In genomic region chr21:35792569-35792968, GRCh38 we compare ENCODE assay signal across 15 cellular contexts.
DNase-seq lines count a peak whose midpoint lies in the region; ATAC-seq and TF ChIP-seq lines count a peak whose summit lies in the region.
"Had no signal": no experiment of that assay in that cellular context is flagged by ENCODE, and none has a peak within 500 bp of the region (broad histone marks: within the 10 kb centered on the region; RNA-seq: fewer than 3 reads in every experiment).

No MANE protein-coding gene starts in this region.

- H3K27me3 ChIP-seq in BLaER1 = no peaks in the 10 kb centered on the region

- peaks cover 26% of the 10 kb centered on the region for H3K4me1 ChIP-seq in BLaER1
- H3K4me1 ChIP-seq: A549 had no signal

- H3K4me3 ChIP-seq in BLaER1 (no peak overlapping the region), NB4 (ENCODE audit: low read depth, low read length) (no peak overlapping the region)
- H3K4me3 ChIP-seq: A549 had no signal

- peak overlapping the region; percentile 71 for H3K4me2 ChIP-seq in BLaER1
- H3K4me2 ChIP-seq: A549 had no signal

- H3K27ac ChIP-seq in BLaER1 = peak overlapping the region; percentile 74
- H3K27ac ChIP-seq: A549 had no signal

- H4K20me1 ChIP-seq in BLaER1 = no peaks in the 10 kb centered on the region

- H3K9ac ChIP-seq in BLaER1 = 0 out of 2 replicates have a peak overlapping the region, but pooled peaks have one; percentile 8

- DNase-seq in NB4 (ENCODE audit: low read depth) (peak; percentile 44), hepatic stellate cell (ENCODE audit: low spot score) (peak; percentile 11), renal cortical epithelial cell (ENCODE audit: low read depth) (peak; percentile 41), NOMO-1 treated with dmso at 0.1 percent for 144 hours (lab: John Stamatoyannopoulos, UW; ENCODE audit: unreplicated experiment) (no peak), C1 segment of cervical spinal cord (lab: John Stamatoyannopoulos, UW) (no peak), Right ventricle myocardium inferior (ENCODE audit: missing footprints) (no peak)
- DNase-seq: CD8-positive, alpha-beta T cell; DMS153; NCI-H1694 treated with DMSO at 0.1 percent for 48 hours; NCI-H2081 treated with DMSO at 0.1 percent for 48 hours; NCI-H345; NCI-H82; Right ventricle myocardium superior had no signal

- intact Hi-C loops in Right ventricle myocardium inferior (cut with DNase I) = no loop called here

- no peak for ATAC-seq in Right ventricle myocardium inferior
- ATAC-seq: A549; CD8-positive, alpha-beta T cell had no signal

- no peak for TF ChIP-seq POLR2A in NB4 (IDR thresholded peaks at IDR 0.05; ENCODE audit: extremely low read depth, insufficient read length)

- no peak for TF ChIP-seq CTCF in NB4 (IDR thresholded peaks at IDR 0.05; ENCODE audit: low read depth, low read length)

- H3K36me3 ChIP-seq in BLaER1 = no peaks in the 10 kb centered on the region

- peaks cover 18% of the 10 kb centered on the region for H3K9me3 ChIP-seq in BLaER1
- H3K9me3 ChIP-seq: A549 had no signal

Comparison
In these comparisons a context has a peak if more than half of its experiments do, and no peak if none do; other contexts are left out.
1. DNase-seq: peak in NB4 (single experiment), hepatic stellate cell (single experiment) and renal cortical epithelial cell (single experiment); none in NOMO-1 treated with dmso at 0.1 percent for 144 hours (single experiment), C1 segment of cervical spinal cord (0 of 14) and Right ventricle myocardium inferior (single experiment).